26 cellular contexts compared by ENCODE assay signal in genomic region chr20:56278205-56278604, GRCh38. TPM values are rescaled to one million over a fixed set of nuclear protein-coding genes. Genes with fewer than 3 reads are reported as not detected.
"Had no signal": no experiment of that assay in that cellular context is flagged by ENCODE, and none has a peak within 500 bp of the region (broad histone marks: within the 10 kb centered on the region; RNA-seq: fewer than 3 reads in every experiment).

No MANE protein-coding gene starts in this region.

- H3K4me1 ChIP-seq: foreskin keratinocyte, lower lobe of right lung, pancreas, psoas muscle, right atrium auricular region, transverse colon had no signal

- DNase-seq: activated CD4-positive, alpha-beta memory T cell treated with anti-CD3 and anti-CD28 coated beads, Interleukin-2, amount 10 ng/mL, durations not matched to agents 7 days and 5 days; activated CD4-positive, alpha-beta T cell treated with anti-CD3 and anti-CD28 coated beads, Interleukin-2, amount 10 ng/mL, durations not matched to agents 24 days and 14 days; activated effector memory CD4-positive, alpha-beta T cell treated with anti-CD3 and anti-CD28 coated beads, Interleukin-2, amount 50 U/mL, for 16 hours; activated naive CD4-positive, alpha-beta T cell treated with anti-CD3 and anti-CD28 coated beads, Interleukin-2, amount 10 ng/mL, durations not matched to agents 7 days and 5 days; effector CD4-positive, alpha-beta T cell; erythroblast; foreskin keratinocyte; kidney; lower lobe of right lung; mesendoderm; mucosa of descending colon; nephron progenitor cell; pancreas; psoas muscle; stimulated activated CD4-positive, alpha-beta T cell treated with anti-CD3 and anti-CD28 coated beads, Interleukin-15, amount 100 ng/mL, for 24 hours; T1000; transverse colon had no signal

- H3K4me3 ChIP-seq: lower lobe of right lung, mucosa of descending colon, pancreas, psoas muscle, right atrium auricular region, transverse colon had no signal

- H3K27me3 ChIP-seq: foreskin keratinocyte, pancreas, right atrium auricular region, transverse colon had no signal

- H3K9me3 ChIP-seq: lower lobe of right lung, mucosa of descending colon, pancreas, psoas muscle, transverse colon had no signal

- ATAC-seq: activated CD4-positive, CD25-positive, alpha-beta regulatory T cell treated with anti-CD3 and anti-CD28 coated beads, Interleukin-2, amount 50 U/mL, for 24 hours; foreskin keratinocyte; lower lobe of right lung; mucosa of descending colon; pancreas; psoas muscle; stimulated activated memory B cell treated with anti-CD40 and anti-IgM and Interleukin-4, amounts not matched to agents 10 μg/mL and 1 μg/mL and 100 μg/mL, for 72 hours had no signal

- H3K36me3 ChIP-seq: lower lobe of right lung, pancreas, right atrium auricular region, transverse colon had no signal

- H3K27ac ChIP-seq: foreskin keratinocyte, lower lobe of right lung, pancreas, psoas muscle, right atrium auricular region, transverse colon, VCaP had no signal

RNA-seq across cellular contexts. Expression of gene MC3R, which starts 29.7 kb away (rescaled TPM):
- total RNA-seq: activated CD4-positive, alpha-beta memory T cell treated with anti-CD3 and anti-CD28 coated beads, Interleukin-2, amount 10 ng/mL, durations not matched to agents 7 days and 5 days; activated CD4-positive, alpha-beta T cell treated with anti-CD3 and anti-CD28 coated beads, Interleukin-2, amount 10 ng/mL, durations not matched to agents 24 days and 14 days; cardiac septum; chondrocyte; foreskin keratinocyte; glomerular endothelial cell; kidney; lower lobe of right lung; mucosa of descending colon; pancreas; psoas muscle; right atrium auricular region; skeletal muscle tissue; temporal lobe; transverse colon had no signal
